ENCODE assay signal across 1 cellular context in the genomic region with DNA sequence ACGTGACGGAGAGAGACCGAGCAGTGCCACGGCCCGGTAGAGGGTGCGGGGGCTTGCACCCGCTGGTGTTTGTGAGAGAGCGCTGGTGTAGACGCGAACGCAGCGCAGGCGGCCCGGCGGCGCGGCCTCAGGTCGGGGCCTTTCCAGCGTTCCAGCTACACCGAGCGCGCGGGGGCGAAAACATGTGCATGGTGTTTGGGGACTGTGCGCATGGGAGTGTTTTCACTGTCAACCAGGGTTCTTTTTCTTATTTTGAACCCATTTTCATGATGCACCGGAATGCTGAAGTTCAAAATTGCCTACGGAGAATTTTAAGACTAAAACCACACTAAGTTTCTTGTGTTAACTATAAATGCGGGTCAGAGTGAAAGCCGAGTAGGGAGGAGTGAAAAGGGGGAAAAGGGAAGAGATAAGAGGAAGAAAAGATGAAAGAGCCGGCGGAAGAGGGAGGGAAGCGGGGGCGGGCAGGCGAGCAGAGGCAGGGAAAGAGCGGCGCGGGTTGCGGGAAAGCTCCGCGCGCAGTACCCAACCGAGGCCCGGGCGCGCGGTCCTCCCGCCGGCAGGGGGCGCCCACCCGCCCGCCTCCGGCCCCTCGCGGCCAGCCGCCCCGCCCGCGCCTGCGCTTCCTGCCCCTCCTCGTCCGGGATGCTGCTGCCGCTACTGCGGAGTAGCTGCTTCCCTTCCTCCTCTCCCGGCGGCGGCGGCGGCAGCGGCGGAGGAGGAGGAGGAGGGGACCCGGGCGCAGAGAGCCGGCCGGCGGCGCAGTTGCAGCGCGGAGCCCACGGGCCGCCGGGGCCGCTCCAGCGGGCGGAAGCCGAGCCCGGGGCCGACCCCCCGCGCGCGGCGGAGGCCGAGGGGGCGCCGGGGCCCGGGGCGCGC.
A peak's percentile ranks its signal among the peaks of the same experiment; 100 is the strongest.
TF ChIP-seq lines count a peak whose summit lies in the region.

A gene with protein sequence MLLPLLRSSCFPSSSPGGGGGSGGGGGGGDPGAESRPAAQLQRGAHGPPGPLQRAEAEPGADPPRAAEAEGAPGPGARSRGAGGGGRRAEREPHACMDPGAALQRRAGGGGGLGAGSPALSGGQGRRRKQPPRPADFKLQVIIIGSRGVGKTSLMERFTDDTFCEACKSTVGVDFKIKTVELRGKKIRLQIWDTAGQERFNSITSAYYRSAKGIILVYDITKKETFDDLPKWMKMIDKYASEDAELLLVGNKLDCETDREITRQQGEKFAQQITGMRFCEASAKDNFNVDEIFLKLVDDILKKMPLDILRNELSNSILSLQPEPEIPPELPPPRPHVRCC (plus strand): TSS at position 643 of the 879 bp plus-strand sequence. CDS start 3 bp downstream, at position 646.

TF ChIP-seq in HepG2, 621 proteins besides CTCF, POLR2A, EP300 and RAD21 (continued from another document):
- TF ChIP-seq, protein P1, sequence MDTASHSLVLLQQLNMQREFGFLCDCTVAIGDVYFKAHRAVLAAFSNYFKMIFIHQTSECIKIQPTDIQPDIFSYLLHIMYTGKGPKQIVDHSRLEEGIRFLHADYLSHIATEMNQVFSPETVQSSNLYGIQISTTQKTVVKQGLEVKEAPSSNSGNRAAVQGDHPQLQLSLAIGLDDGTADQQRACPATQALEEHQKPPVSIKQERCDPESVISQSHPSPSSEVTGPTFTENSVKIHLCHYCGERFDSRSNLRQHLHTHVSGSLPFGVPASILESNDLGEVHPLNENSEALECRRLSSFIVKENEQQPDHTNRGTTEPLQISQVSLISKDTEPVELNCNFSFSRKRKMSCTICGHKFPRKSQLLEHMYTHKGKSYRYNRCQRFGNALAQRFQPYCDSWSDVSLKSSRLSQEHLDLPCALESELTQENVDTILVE (CRISPR knock-in tag; IDR thresholded peaks at IDR 0.05), result peak; percentile 48; the same call in 1 of the 2 replicates
- TF ChIP-seq ZSCAN29 (CRISPR knock-in tag; conservative IDR thresholded peaks at IDR 0.05) (peak; percentile 98), TCF7 (IDR thresholded peaks at IDR 0.05; ENCODE audit: low read depth) (peak; percentile 76), THAP11 (CRISPR knock-in tag; IDR thresholded peaks at IDR 0.05) (peak; percentile 62), TAF1 (CRISPR knock-in tag; IDR thresholded peaks at IDR 0.05) (peak; percentile 54), BRD4 (CRISPR knock-in tag; IDR thresholded peaks at IDR 0.05) (0 out of 2 replicates have a peak, but pooled peaks have one; percentile 60), SP5 (CRISPR knock-in tag; IDR thresholded peaks at IDR 0.05; ENCODE audit: borderline replicate concordance, low read depth) (peak; percentile 83), SOX13 (IDR thresholded peaks at IDR 0.05) (no peak), SOX13 (CRISPR knock-in tag; conservative IDR thresholded peaks at IDR 0.05 in 1 of 2, IDR thresholded peaks at IDR 0.05 in 1 of 2) (peak in 1 of 2 experiments; percentile 18; a peak in 1 of 4 replicates), HCFC1 (IDR thresholded peaks at IDR 0.05; ENCODE audit: low read depth, low read length) (peak; percentile 34; the same call in 1 of the 2 replicates), HDAC2 (CRISPR knock-in tag; IDR thresholded peaks at IDR 0.05) (peak; percentile 18; the same call in 1 of the 2 replicates), RBM39 (IDR thresholded peaks at IDR 0.05; ENCODE audit: low read depth, low read length, poor library complexity, severe bottlenecking) (peak; percentile 14), ZBTB42 (CRISPR knock-in tag; IDR thresholded peaks at IDR 0.05) (0 out of 2 replicates have a peak, but pooled peaks have one; percentile 53), ZSCAN25 (CRISPR knock-in tag; IDR thresholded peaks at IDR 0.05) (peak; percentile 81), SOX6 (IDR thresholded peaks at IDR 0.05) (no peak), SOX6 (CRISPR knock-in tag; IDR thresholded peaks at IDR 0.05) (peak; percentile 17; the same call in 1 of the 2 replicates), ATF7 (IDR thresholded peaks at IDR 0.05) (no peak), ATF7 (CRISPR knock-in tag; IDR thresholded peaks at IDR 0.05) (no peak), HOXA3 (CRISPR knock-in tag; IDR thresholded peaks at IDR 0.05) (peak; percentile 20), PPARG (CRISPR knock-in tag; conservative IDR thresholded peaks at IDR 0.05) (peak; percentile 64; the same call in 1 of the 2 replicates), ZNF607 (CRISPR knock-in tag; IDR thresholded peaks at IDR 0.05; ENCODE audit: borderline replicate concordance) (peak; percentile 43; the same call in 1 of the 2 replicates), RBM22 (optimal IDR thresholded peaks at IDR 0.05; ENCODE audit: low read length) (no peak), ETV5 (CRISPR knock-in tag; IDR thresholded peaks at IDR 0.05; ENCODE audit: borderline replicate concordance) (peak; percentile 45; the same call in 1 of the 2 replicates), NFATC3 (CRISPR knock-in tag; IDR thresholded peaks at IDR 0.05) (peak; percentile 15; the same call in 1 of the 2 replicates), KDM5B (CRISPR knock-in tag; IDR thresholded peaks at IDR 0.05; ENCODE audit: borderline replicate concordance) (peak; percentile 48; the same call in 1 of the 2 replicates), MIXL1 (CRISPR knock-in tag; IDR thresholded peaks at IDR 0.05) (no peak), ZFY (CRISPR knock-in tag; IDR thresholded peaks at IDR 0.05) (peak; percentile 61), MAFG (CRISPR knock-in tag; IDR thresholded peaks at IDR 0.05) (no peak), ZMYM4 (CRISPR knock-in tag; IDR thresholded peaks at IDR 0.05) (peak; percentile 53; the same call in 1 of the 2 replicates), ZNF160 (CRISPR knock-in tag; IDR thresholded peaks at IDR 0.05) (no peak), KMT2B (CRISPR knock-in tag; IDR thresholded peaks at IDR 0.05) (0 out of 2 replicates have a peak, but pooled peaks have one; percentile 25), ZNF746 (CRISPR knock-in tag; IDR thresholded peaks at IDR 0.05) (peak; percentile 96), ZNF460 (CRISPR knock-in tag; IDR thresholded peaks at IDR 0.05; ENCODE audit: borderline replicate concordance) (no peak), ELF3 (CRISPR knock-in tag; IDR thresholded peaks at IDR 0.05) (peak; percentile 21; the same call in 1 of the 2 replicates)
- TF ChIP-seq, protein P2, sequence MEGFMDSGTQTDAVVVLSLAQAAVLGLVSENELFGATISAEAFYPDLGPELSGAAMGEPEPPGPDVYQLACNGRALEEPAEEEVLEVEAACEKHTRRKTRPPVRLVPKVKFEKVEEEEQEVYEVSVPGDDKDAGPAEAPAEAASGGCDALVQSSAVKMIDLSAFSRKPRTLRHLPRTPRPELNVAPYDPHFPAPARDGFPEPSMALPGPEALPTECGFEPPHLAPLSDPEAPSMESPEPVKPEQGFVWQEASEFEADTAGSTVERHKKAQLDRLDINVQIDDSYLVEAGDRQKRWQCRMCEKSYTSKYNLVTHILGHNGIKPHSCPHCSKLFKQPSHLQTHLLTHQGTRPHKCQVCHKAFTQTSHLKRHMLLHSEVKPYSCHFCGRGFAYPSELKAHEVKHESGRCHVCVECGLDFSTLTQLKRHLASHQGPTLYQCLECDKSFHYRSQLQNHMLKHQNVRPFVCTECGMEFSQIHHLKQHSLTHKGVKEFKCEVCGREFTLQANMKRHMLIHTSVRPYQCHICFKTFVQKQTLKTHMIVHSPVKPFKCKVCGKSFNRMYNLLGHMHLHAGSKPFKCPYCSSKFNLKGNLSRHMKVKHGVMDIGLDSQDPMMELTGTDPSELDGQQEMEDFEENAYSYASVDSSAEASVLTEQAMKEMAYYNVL (CRISPR knock-in tag; IDR thresholded peaks at IDR 0.05; ENCODE audit: borderline replicate concordance), result peak; percentile 93
- TF ChIP-seq, protein P3, sequence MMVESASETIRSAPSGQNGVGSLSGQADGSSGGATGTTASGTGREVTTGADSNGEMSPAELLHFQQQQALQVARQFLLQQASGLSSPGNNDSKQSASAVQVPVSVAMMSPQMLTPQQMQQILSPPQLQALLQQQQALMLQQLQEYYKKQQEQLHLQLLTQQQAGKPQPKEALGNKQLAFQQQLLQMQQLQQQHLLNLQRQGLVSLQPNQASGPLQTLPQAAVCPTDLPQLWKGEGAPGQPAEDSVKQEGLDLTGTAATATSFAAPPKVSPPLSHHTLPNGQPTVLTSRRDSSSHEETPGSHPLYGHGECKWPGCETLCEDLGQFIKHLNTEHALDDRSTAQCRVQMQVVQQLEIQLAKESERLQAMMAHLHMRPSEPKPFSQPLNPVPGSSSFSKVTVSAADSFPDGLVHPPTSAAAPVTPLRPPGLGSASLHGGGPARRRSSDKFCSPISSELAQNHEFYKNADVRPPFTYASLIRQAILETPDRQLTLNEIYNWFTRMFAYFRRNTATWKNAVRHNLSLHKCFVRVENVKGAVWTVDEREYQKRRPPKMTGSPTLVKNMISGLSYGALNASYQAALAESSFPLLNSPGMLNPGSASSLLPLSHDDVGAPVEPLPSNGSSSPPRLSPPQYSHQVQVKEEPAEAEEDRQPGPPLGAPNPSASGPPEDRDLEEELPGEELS (CRISPR knock-in tag; IDR thresholded peaks at IDR 0.05), result peak; percentile 29; the same call in 1 of the 2 replicates
- TF ChIP-seq, protein P4, sequence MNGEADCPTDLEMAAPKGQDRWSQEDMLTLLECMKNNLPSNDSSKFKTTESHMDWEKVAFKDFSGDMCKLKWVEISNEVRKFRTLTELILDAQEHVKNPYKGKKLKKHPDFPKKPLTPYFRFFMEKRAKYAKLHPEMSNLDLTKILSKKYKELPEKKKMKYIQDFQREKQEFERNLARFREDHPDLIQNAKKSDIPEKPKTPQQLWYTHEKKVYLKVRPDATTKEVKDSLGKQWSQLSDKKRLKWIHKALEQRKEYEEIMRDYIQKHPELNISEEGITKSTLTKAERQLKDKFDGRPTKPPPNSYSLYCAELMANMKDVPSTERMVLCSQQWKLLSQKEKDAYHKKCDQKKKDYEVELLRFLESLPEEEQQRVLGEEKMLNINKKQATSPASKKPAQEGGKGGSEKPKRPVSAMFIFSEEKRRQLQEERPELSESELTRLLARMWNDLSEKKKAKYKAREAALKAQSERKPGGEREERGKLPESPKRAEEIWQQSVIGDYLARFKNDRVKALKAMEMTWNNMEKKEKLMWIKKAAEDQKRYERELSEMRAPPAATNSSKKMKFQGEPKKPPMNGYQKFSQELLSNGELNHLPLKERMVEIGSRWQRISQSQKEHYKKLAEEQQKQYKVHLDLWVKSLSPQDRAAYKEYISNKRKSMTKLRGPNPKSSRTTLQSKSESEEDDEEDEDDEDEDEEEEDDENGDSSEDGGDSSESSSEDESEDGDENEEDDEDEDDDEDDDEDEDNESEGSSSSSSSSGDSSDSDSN (CRISPR knock-in tag; IDR thresholded peaks at IDR 0.05), result peak; percentile 51; the same call in 1 of the 2 replicates
- TF ChIP-seq, protein P5, sequence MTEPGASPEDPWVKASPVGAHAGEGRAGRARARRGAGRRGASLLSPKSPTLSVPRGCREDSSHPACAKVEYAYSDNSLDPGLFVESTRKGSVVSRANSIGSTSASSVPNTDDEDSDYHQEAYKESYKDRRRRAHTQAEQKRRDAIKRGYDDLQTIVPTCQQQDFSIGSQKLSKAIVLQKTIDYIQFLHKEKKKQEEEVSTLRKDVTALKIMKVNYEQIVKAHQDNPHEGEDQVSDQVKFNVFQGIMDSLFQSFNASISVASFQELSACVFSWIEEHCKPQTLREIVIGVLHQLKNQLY (CRISPR knock-in tag; IDR thresholded peaks at IDR 0.05), result no peak
- TF ChIP-seq, protein P6, sequence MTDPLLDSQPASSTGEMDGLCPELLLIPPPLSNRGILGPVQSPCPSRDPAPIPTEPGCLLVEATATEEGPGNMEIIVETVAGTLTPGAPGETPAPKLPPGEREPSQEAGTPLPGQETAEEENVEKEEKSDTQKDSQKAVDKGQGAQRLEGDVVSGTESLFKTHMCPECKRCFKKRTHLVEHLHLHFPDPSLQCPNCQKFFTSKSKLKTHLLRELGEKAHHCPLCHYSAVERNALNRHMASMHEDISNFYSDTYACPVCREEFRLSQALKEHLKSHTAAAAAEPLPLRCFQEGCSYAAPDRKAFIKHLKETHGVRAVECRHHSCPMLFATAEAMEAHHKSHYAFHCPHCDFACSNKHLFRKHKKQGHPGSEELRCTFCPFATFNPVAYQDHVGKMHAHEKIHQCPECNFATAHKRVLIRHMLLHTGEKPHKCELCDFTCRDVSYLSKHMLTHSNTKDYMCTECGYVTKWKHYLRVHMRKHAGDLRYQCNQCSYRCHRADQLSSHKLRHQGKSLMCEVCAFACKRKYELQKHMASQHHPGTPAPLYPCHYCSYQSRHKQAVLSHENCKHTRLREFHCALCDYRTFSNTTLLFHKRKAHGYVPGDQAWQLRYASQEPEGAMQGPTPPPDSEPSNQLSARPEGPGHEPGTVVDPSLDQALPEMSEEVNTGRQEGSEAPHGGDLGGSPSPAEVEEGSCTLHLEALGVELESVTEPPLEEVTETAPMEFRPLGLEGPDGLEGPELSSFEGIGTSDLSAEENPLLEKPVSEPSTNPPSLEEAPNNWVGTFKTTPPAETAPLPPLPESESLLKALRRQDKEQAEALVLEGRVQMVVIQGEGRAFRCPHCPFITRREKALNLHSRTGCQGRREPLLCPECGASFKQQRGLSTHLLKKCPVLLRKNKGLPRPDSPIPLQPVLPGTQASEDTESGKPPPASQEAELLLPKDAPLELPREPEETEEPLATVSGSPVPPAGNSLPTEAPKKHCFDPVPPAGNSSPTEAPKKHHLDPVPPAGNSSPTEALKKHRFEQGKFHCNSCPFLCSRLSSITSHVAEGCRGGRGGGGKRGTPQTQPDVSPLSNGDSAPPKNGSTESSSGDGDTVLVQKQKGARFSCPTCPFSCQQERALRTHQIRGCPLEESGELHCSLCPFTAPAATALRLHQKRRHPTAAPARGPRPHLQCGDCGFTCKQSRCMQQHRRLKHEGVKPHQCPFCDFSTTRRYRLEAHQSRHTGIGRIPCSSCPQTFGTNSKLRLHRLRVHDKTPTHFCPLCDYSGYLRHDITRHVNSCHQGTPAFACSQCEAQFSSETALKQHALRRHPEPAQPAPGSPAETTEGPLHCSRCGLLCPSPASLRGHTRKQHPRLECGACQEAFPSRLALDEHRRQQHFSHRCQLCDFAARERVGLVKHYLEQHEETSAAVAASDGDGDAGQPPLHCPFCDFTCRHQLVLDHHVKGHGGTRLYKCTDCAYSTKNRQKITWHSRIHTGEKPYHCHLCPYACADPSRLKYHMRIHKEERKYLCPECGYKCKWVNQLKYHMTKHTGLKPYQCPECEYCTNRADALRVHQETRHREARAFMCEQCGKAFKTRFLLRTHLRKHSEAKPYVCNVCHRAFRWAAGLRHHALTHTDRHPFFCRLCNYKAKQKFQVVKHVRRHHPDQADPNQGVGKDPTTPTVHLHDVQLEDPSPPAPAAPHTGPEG (CRISPR knock-in tag; IDR thresholded peaks at IDR 0.05), result 0 out of 2 replicates have a peak, but pooled peaks have one; percentile 47
- TF ChIP-seq, protein P7, sequence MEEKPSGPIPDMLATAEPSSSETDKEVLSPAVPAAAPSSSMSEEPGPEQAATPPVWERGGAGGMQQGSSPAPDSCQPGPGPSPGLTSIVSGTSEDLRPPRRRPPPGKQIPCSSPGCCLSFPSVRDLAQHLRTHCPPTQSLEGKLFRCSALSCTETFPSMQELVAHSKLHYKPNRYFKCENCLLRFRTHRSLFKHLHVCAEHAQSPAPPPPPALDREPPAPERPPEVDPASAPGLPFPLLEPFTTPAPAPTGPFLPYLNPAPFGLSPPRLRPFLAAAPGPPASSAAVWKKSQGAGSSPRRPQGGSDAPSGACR (CRISPR knock-in tag; IDR thresholded peaks at IDR 0.05), result no peak
